Comparison of ENCODE assay signal across 8 cellular contexts in the genomic region with DNA sequence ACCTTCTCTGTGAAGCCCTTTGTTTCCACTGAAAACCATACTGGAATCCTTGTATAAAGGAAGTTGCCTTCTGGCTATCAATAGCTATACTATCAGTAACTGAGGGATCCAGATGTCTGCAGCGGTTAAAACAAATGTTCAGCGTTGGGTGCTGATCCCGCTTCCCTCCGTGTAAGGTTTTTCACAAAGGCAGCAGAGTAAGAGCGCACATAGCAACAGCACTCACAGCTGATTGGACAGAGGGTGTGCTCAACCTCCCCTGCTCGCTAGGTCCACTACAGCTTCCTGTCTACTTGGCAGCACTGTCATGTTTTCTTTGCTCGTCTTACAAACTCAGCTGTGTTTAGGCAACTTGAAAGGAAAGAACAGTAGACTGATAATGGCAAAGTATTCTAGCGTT. TPM values are rescaled to one million over a fixed set of nuclear protein-coding genes. Genes with fewer than 3 reads are reported as not detected.
DNase-seq lines count a peak whose midpoint lies in the region; ATAC-seq and TF ChIP-seq lines count a peak whose summit lies in the region.

No MANE protein-coding gene starts in this region.

- peak overlapping the region in 3 of 4 donors; percentile 15 to 82 (median 73) for H3K27ac ChIP-seq in upper lobe of left lung

- WGBS in upper lobe of left lung, 2 donors: 22 to 29% methylated on average over 8 of the region's 8 CpGs

- TF ChIP-seq EP300 in upper lobe of left lung (IDR thresholded peaks at IDR 0.05): no peak

- no peaks in the 10 kb centered on the region for H3K9me3 Mint-ChIP-seq in natural killer cell treated with Interleukin-12 subunit alpha and Interleukin-12 subunit beta and Interleukin-15 and Interleukin-18, amount 100 ng/mL, for 72 hours

- H3K4me3 ChIP-seq in fibroblast of villous mesenchyme (ENCODE audit: low read depth, low read length) (peak overlapping the region; percentile 46), upper lobe of left lung (peak overlapping the region in 3 of 4 donors; percentile 5 to 26 (median 15))

- no peaks in the 10 kb centered on the region for H3K27me3 Mint-ChIP-seq in natural killer cell treated with Interleukin-12 subunit alpha and Interleukin-12 subunit beta and Interleukin-15 and Interleukin-18, amount 100 ng/mL, for 72 hours

- TF ChIP-seq CTCF in fibroblast of villous mesenchyme (IDR thresholded peaks at IDR 0.05; ENCODE audit: insufficient read depth, low read depth, low read length) (no peak), upper lobe of left lung (IDR thresholded peaks at IDR 0.05) (no peak)

- ATAC-seq in GM18858 (IDR thresholded peaks at IDR 0.05; ENCODE audit: unreplicated experiment): peak; percentile 66
- peak; percentile 99 for ATAC-seq in HG03175 (IDR thresholded peaks at IDR 0.05; ENCODE audit: unreplicated experiment)
- ATAC-seq in natural killer cell treated with Interleukin-12 subunit alpha and Interleukin-12 subunit beta and Interleukin-15 and Interleukin-18, amount 100 ng/mL, for 72 hours: peak; percentile 91 to 95
- peak; percentile 94 to 98 for ATAC-seq in upper lobe of left lung (ENCODE audit: low FRiP score in 2 of 2)

- H3K4me1 Mint-ChIP-seq in natural killer cell treated with Interleukin-12 subunit alpha and Interleukin-12 subunit beta and Interleukin-15 and Interleukin-18, amount 100 ng/mL, for 72 hours (ENCODE audit: low read depth in 2 of 2): peaks cover 9 to 13% of the 10 kb centered on the region in 2 donors

- peaks cover 0 to 5% (median 0%) of the 10 kb centered on the region in 4 donors for H3K36me3 ChIP-seq in upper lobe of left lung

- TF ChIP-seq POLR2A in upper lobe of left lung (IDR thresholded peaks at IDR 0.05): no peak

- peak overlapping the region; percentile 58 to 71 for H3K27ac Mint-ChIP-seq in natural killer cell treated with Interleukin-12 subunit alpha and Interleukin-12 subunit beta and Interleukin-15 and Interleukin-18, amount 100 ng/mL, for 72 hours

- H3K4me1 ChIP-seq in upper lobe of left lung: peaks cover 23 to 35% (median 34%) of the 10 kb centered on the region in 4 donors

- H3K27me3 ChIP-seq in upper lobe of left lung: no peaks in the 10 kb centered on the region

- DNase-seq in OCI-M1 (lab: John Stamatoyannopoulos, UW) (peak; percentile 87), fibroblast of villous mesenchyme (ENCODE audit: low read depth) (peak; percentile 95), upper lobe of left lung (peak in 1 of 2 donors; percentile 80), NCI-H2171 treated with DMSO at 0.1 percent for 48 hours (lab: John Stamatoyannopoulos, UW) (no peak)
- DNase-seq in activated naive CD4-positive, alpha-beta T cell treated with Interleukin-2 at 50 U/mL for 16 hours: peak; percentile 33
- DNase-seq in natural killer cell treated with Interleukin-12 subunit alpha and Interleukin-12 subunit beta and Interleukin-15 and Interleukin-18, amount 100 ng/mL, for 72 hours (ENCODE audit: low spot score): peak; percentile 60

- peaks cover 5% of the 10 kb centered on the region for H3K36me3 Mint-ChIP-seq in natural killer cell treated with Interleukin-12 subunit alpha and Interleukin-12 subunit beta and Interleukin-15 and Interleukin-18, amount 100 ng/mL, for 72 hours

- peak overlapping the region; percentile 71 for H3K4me3 Mint-ChIP-seq in natural killer cell treated with Interleukin-12 subunit alpha and Interleukin-12 subunit beta and Interleukin-15 and Interleukin-18, amount 100 ng/mL, for 72 hours

- no peaks in the 10 kb centered on the region for H3K9me3 ChIP-seq in upper lobe of left lung

RNA-seq across cellular contexts. Expression of a gene that starts 27.3 kb away (rescaled TPM):
- total RNA-seq in fibroblast of villous mesenchyme (19.0 and 29.8 TPM in 2 replicates), upper lobe of left lung (100 to 1,000 TPM in 2 of 6 donors, 10 to 100 TPM in 4; 30.8 to 115 (median 45.4) TPM)
- total RNA-seq in natural killer cell treated with Interleukin-12 subunit alpha and Interleukin-12 subunit beta and Interleukin-15 and Interleukin-18, amount 100 ng/mL, for 72 hours: 10 to 100 TPM; 34.1 to 42.0 TPM
